8 cellular contexts compared by ENCODE assay signal in genomic region chrX:4547218-4547836, GRCh38.
DNase-seq lines count a peak whose midpoint lies in the region; ATAC-seq and TF ChIP-seq lines count a peak whose summit lies in the region.

No MANE protein-coding gene starts in this region.

- H3K27me3 ChIP-seq in BE2C (no peaks in the 10 kb centered on the region), dorsolateral prefrontal cortex (peaks cover 0 to 50% (median 3%) of the 10 kb centered on the region in 45 donors)

- DNase-seq in BE2C = peak; percentile 6
- DNase-seq in KG1 (lab: John Stamatoyannopoulos, UW) = peak; percentile 7
- peak in 9 of 10 donors; percentile 38 to 79 (median 60) for DNase-seq in dorsolateral prefrontal cortex
- DNase-seq in medulla oblongata (ENCODE audit: extremely low spot score) = peak; percentile 69
- peak; percentile 5 for DNase-seq in stromal cell of bone marrow (ENCODE audit: low read depth)
- DNase-seq in kidney glomerular epithelial cell (lab: John Stamatoyannopoulos, UW) = no peak

- no peak for TF ChIP-seq POLR2A in GM18505 (IDR thresholded peaks at IDR 0.05; ENCODE audit: borderline replicate concordance, extremely low read depth, insufficient read depth, insufficient read length)

- H3K4me3 ChIP-seq in BE2C (ENCODE audit: low read depth, low read length) (no peak overlapping the region), dorsolateral prefrontal cortex (no peak overlapping the region)

- no peak overlapping the region for H3K27ac ChIP-seq in VCaP
- H3K27ac ChIP-seq in dorsolateral prefrontal cortex = no peak overlapping the region

- no peaks in the 10 kb centered on the region for H3K4me1 ChIP-seq in BE2C

- intact Hi-C loops in dorsolateral prefrontal cortex (cut with DNase I) = loop anchor here (2.0 to 5.0 kb wide), 2 partner anchors 565 kb away; no protein-coding TSS in a partner anchor

- peak; percentile 75 for ATAC-seq in GM18505 (IDR thresholded peaks at IDR 0.05; ENCODE audit: unreplicated experiment)

- no peaks in the 10 kb centered on the region for H3K36me3 ChIP-seq in BE2C

- H3K9me3 ChIP-seq in BE2C = no peaks in the 10 kb centered on the region

- peak; percentile 71 for TF ChIP-seq CTCF in BE2C (IDR thresholded peaks at IDR 0.05; ENCODE audit: low read depth, low read length)
- peak; percentile 78 for TF ChIP-seq CTCF in VCaP (conservative IDR thresholded peaks at IDR 0.05)
- TF ChIP-seq CTCF in dorsolateral prefrontal cortex (IDR thresholded peaks at IDR 0.05 in 54 of 56, conservative IDR thresholded peaks at IDR 0.05 in 2 of 56; ENCODE audit: low read depth in 1 of 56, partially characterized antibody in 56 of 56) = peak; percentile 70 to 99 (median 96)
